ENCODE assay signal across 20 cellular contexts in genomic region chr11:34826384-34826726, GRCh38.
DNase-seq lines count a peak whose midpoint lies in the region; ATAC-seq, FAIRE-seq and TF ChIP-seq lines count a peak whose summit lies in the region.
"Had no signal": no experiment of that assay in that cellular context is flagged by ENCODE, and none has a peak within 500 bp of the region (broad histone marks: within the 10 kb centered on the region; RNA-seq: fewer than 3 reads in every experiment).

No MANE protein-coding gene starts in this region.

- no peak for DNase-seq in K562 (ENCODE audit: extremely low read depth in 1 of 4, low spot score in 3 of 4)
- peak; percentile 67 for DNase-seq in mesendoderm
- DNase-seq in substantia nigra (lab: John Stamatoyannopoulos, UW): no peak
- no peak for DNase-seq in activated CD4-positive, alpha-beta T cell treated with anti-CD3 and anti-CD28 coated beads, Interleukin-2, amount 50 U/mL, for 48 hours
- DNase-seq in left cardiac atrium: no peak
- no peak for DNase-seq in NCI-H1694 (lab: John Stamatoyannopoulos, UW)
- DNase-seq in NK-92 treated with Interleukin-12 subunit alpha and Interleukin-12 subunit beta, amount 100 ng/mL, for 24 hours (lab: John Stamatoyannopoulos, UW): no peak
- DNase-seq: activated CD4-positive, alpha-beta T cell treated with anti-CD3 and anti-CD28 coated beads, Interleukin-2, amount 50 U/mL, for 1 hour; activated naive CD4-positive, alpha-beta T cell; activated T-cell treated with anti-CD3 and anti-CD28 coated beads, Interleukin-2, amount 50 U/mL, for 72 hours; heart left ventricle; HFFc6; NCI-H1092 treated with DMSO at 0.1 percent for 48 hours; NCI-H187 treated with DMSO at 0.1 percent for 48 hours; retina; stimulated activated CD4-positive, alpha-beta T cell treated with anti-CD3 and anti-CD28 coated beads, Interleukin-1b, Interleukin-23, amount 100 ng/mL, for 48 hours; stimulated activated CD8-positive, alpha-beta memory T cell treated with anti-CD3 and anti-CD28 coated beads, Interleukin-4, amount 100 ng/mL, for 48 hours had no signal

- H2BK120ac ChIP-seq in mesendoderm (ENCODE audit: low read depth, low read length): no peak overlapping the region

- H4K8ac ChIP-seq in mesendoderm (ENCODE audit: low read depth, low read length): no peak overlapping the region

- intact Hi-C loops in K562 (cut with micrococcal nuclease) (no loop called here), left cardiac atrium (cut with DNase I) (no loop called here)

- H3K79me2 ChIP-seq in K562 (ENCODE audit: control insufficient read depth, insufficient read depth, low read length): no peaks in the 10 kb centered on the region
- no peaks in the 10 kb centered on the region for H3K79me2 ChIP-seq in mesendoderm (ENCODE audit: control insufficient read depth, insufficient read depth, low read length)

- H3K36me3 ChIP-seq in K562 (ENCODE audit: control insufficient read depth, insufficient read depth, low read length): no peaks in the 10 kb centered on the region
- no peaks in the 10 kb centered on the region for H3K36me3 ChIP-seq in mesendoderm (ENCODE audit: control insufficient read depth, insufficient read depth, low read length)
- H3K36me3 ChIP-seq: heart left ventricle, SJSA1 had no signal

- H3K4me3 ChIP-seq in K562 (no peak overlapping the region), mesendoderm (ENCODE audit: low read length) (no peak overlapping the region)
- H3K4me3 ChIP-seq: heart left ventricle, SJSA1 had no signal

- H3K4me2 ChIP-seq in K562 (ENCODE audit: insufficient read depth, low read length) (peak overlapping the region; percentile 4; the same call in 1 of the 2 replicates), mesendoderm (ENCODE audit: low read length) (no peak overlapping the region)

- H3K79me1 ChIP-seq in mesendoderm (ENCODE audit: low read length): no peaks in the 10 kb centered on the region

- no peak overlapping the region for H3K23ac ChIP-seq in mesendoderm (ENCODE audit: low read length)

- no peaks in the 10 kb centered on the region; the same call in 1 of the 2 replicates for H3K9me3 ChIP-seq in K562 (replicated peaks; ENCODE audit: control insufficient read depth, insufficient read depth, low read depth, low read length)
- H3K9me3 ChIP-seq: heart left ventricle, SJSA1 had no signal

- ATAC-seq in HG02610 (IDR thresholded peaks at IDR 0.05; ENCODE audit: unreplicated experiment) (peak; percentile 35), K562 (peak; percentile 5; the same call in 1 of the 3 replicates), left cardiac atrium (no peak)
- ATAC-seq: activated T-cell treated with anti-CD3 and anti-CD28 coated beads, Interleukin-2, amount 50 U/mL, for 72 hours; heart left ventricle had no signal

- no TSS peak for BruUV-seq in K562 (replicated peaks; lab: Mats Ljungman, UMichigan)

- no peaks in the 10 kb centered on the region for H4K20me1 ChIP-seq in K562 (replicated peaks; ENCODE audit: control insufficient read depth, insufficient read depth, low read length)

- H3K27ac ChIP-seq in K562 (ENCODE audit: extremely low read depth, low read depth, low read length) (peak overlapping the region; percentile 60; the same call in 2 of the 3 replicates), mesendoderm (ENCODE audit: low read depth, low read length) (no peak overlapping the region), substantia nigra (ENCODE audit: low read depth, low read length, poor library complexity, severe bottlenecking) (peak overlapping the region; percentile 82)
- H3K27ac ChIP-seq: heart left ventricle, SJSA1 had no signal

- TF ChIP-seq POLR2A in K562 (conservative IDR thresholded peaks at IDR 0.05): no peak

- H3K4me1 ChIP-seq in K562 (replicated peaks in 1 of 2; ENCODE audit: control insufficient read depth in 2 of 2, insufficient read depth in 2 of 2, low read length in 2 of 2) (peaks cover 10 to 25% of the 10 kb centered on the region in 2 experiments), mesendoderm (ENCODE audit: control insufficient read depth, low read depth, low read length) (peaks cover 19% of the 10 kb centered on the region)
- H3K4me1 ChIP-seq: SJSA1 had no signal

- TF ChIP-seq EP300 in K562 (IDR thresholded peaks at IDR 0.05; ENCODE audit: low read length): no peak

- WGBS in K562 (ENCODE audit: insufficient coverage, low coverage, missing lambda C conversion rate): 0% methylated on average over 1 of the region's 1 CpG
- no CpG with 5 or more reads among the region's 1 CpG for WGBS in mesendoderm (ENCODE audit: extremely low coverage, insufficient coverage, low lambda C conversion rate)

- peak; percentile 54 for FAIRE-seq in K562 (lab: Jason Lieb, UNC)
- FAIRE-seq: small intestine had no signal

- 0 out of 4 replicates have a peak overlapping the region, but pooled peaks of 1 of the 2 experiments have one; percentile 16 for H3K9ac ChIP-seq in K562 (ENCODE audit: insufficient read depth in 1 of 2, low read depth in 2 of 2, low read length in 2 of 2)
- H3K9ac ChIP-seq in mesendoderm (ENCODE audit: low read length): no peak overlapping the region

- POLR2A ChIA-PET in K562 (lab: Yijun Ruan, JAX): interaction anchor here (1.1 kb wide), 1 partner anchor 15 kb away, joined by 3 read pairs; no protein-coding TSS in a partner anchor

- H3K56ac ChIP-seq in mesendoderm (ENCODE audit: low read length): no peak overlapping the region

- peak overlapping the region; percentile 62; the same call in 1 of the 2 replicates for H2AFZ ChIP-seq in K562 (ENCODE audit: low read depth, low read length)

- CTCF ChIA-PET in K562 (lab: Yijun Ruan, JAX; ENCODE audit: low intra/inter-chr PET ratio): no interaction called here

- TF ChIP-seq RAD21 in K562 (CRISPR knock-in tag; conservative IDR thresholded peaks at IDR 0.05 in 1 of 2, IDR thresholded peaks at IDR 0.05 in 1 of 2): no peak

- no peak overlapping the region for H3K18ac ChIP-seq in mesendoderm (ENCODE audit: low read length)

- H3K27me3 ChIP-seq in K562 (ENCODE audit: control insufficient read depth in 2 of 2, insufficient read depth in 2 of 2, low read length in 2 of 2): no peaks in the 10 kb centered on the region
- H3K27me3 ChIP-seq in mesendoderm (ENCODE audit: insufficient read depth, low read length, poor library complexity): no peaks in the 10 kb centered on the region

- no peaks in the 10 kb centered on the region for H3K9me1 ChIP-seq in K562 (ENCODE audit: control insufficient read depth, insufficient read depth, low read length)

- TF ChIP-seq CTCF in K562 (IDR thresholded peaks at IDR 0.05 in 2 of 3, conservative IDR thresholded peaks at IDR 0.05 in 1 of 3; ENCODE audit: insufficient read depth in 2 of 3, low read depth in 1 of 3, low read length in 3 of 3): no peak

- H3K4ac ChIP-seq in mesendoderm (ENCODE audit: low read depth, low read length): no peak overlapping the region

- H4K5ac ChIP-seq in mesendoderm (ENCODE audit: low read length): no peak overlapping the region

- in situ Hi-C loops in K562 (cut with MboI): no loop called here

- H2AK5ac ChIP-seq in mesendoderm (ENCODE audit: low read length): no peak overlapping the region

- no peak overlapping the region for H2BK15ac ChIP-seq in mesendoderm (replicated peaks; ENCODE audit: low read depth)

- H2BK5ac ChIP-seq in mesendoderm (ENCODE audit: low read length): no peak overlapping the region

TF ChIP-seq in K562, 482 proteins besides CTCF, POLR2A, EP300 and RAD21 (continues in another document):
- TF ChIP-seq, protein P1, sequence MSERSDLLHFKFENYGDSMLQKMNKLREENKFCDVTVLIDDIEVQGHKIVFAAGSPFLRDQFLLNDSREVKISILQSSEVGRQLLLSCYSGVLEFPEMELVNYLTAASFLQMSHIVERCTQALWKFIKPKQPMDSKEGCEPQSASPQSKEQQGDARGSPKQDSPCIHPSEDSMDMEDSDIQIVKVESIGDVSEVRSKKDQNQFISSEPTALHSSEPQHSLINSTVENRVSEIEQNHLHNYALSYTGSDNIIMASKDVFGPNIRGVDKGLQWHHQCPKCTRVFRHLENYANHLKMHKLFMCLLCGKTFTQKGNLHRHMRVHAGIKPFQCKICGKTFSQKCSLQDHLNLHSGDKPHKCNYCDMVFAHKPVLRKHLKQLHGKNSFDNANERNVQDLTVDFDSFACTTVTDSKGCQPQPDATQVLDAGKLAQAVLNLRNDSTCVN (CRISPR knock-in tag; IDR thresholded peaks at IDR 0.05): no peak
- TF ChIP-seq EGR1 (conservative IDR thresholded peaks at IDR 0.05): 0 out of 2 replicates have a peak, but pooled peaks have one; percentile 2
- 0 out of 2 replicates have a peak, but pooled peaks have one; percentile 26 for TF ChIP-seq MECOM (CRISPR knock-in tag; IDR thresholded peaks at IDR 0.05)
- TF ChIP-seq, protein P2, sequence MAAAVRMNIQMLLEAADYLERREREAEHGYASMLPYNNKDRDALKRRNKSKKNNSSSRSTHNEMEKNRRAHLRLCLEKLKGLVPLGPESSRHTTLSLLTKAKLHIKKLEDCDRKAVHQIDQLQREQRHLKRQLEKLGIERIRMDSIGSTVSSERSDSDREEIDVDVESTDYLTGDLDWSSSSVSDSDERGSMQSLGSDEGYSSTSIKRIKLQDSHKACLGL (CRISPR knock-in tag; IDR thresholded peaks at IDR 0.05; ENCODE audit: borderline replicate concordance, poor library complexity, severe bottlenecking): no peak
- no peak for TF ChIP-seq ATF7 (IDR thresholded peaks at IDR 0.05)
- no peak for TF ChIP-seq TSC22D4 (tag; IDR thresholded peaks at IDR 0.05)
- no peak for TF ChIP-seq TFE3 (CRISPR knock-in tag; IDR thresholded peaks at IDR 0.05)
- 0 out of 2 replicates have a peak, but pooled peaks have one; percentile 13 for TF ChIP-seq TAL1 (IDR thresholded peaks at IDR 0.05)
- 0 out of 2 replicates have a peak, but pooled peaks have one; percentile 29 for TF ChIP-seq DPF2 (IDR thresholded peaks at IDR 0.05)
- TF ChIP-seq KDM4B (IDR thresholded peaks at IDR 0.05; ENCODE audit: borderline replicate concordance in 2 of 2, low read depth in 1 of 2): no peak

Comparison
In these comparisons a context has a peak if more than half of its experiments do, and no peak if none do; other contexts are left out.
1. ATAC-seq: peak in HG02610 (single experiment) and K562 (single experiment); none in left cardiac atrium (0 of 2).